1 cellular context compared by ENCODE assay signal in the genomic region with DNA sequence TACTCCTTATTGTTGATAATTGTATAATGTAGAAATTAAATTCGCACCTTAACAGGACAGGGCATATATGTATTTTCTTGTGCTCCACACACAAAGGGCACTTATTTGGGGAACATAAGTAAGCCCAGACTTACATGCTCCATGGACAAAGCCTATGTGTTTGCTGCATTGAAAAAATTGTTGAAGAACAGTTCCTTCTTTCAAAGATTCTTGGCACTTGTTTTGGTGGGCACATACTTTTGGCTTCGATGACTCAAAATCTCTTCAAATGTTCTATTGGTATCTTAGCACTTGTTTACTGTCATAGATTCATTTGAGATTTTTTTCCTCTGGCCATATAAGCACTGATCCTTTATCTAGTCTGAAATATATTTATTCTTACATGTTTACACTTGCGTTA.
TF ChIP-seq lines count a peak whose summit lies in the region.

No MANE protein-coding gene starts in this region.

TF ChIP-seq in HCT116, 20 proteins besides CTCF, POLR2A, EP300 and RAD21 (continued from another document):
- no peak for TF ChIP-seq ELF1 (IDR thresholded peaks at IDR 0.05; ENCODE audit: borderline replicate concordance, low read depth)
- no peak for TF ChIP-seq CEBPB (IDR thresholded peaks at IDR 0.05; ENCODE audit: low read depth)
- no peak for TF ChIP-seq EGR1 (IDR thresholded peaks at IDR 0.05; ENCODE audit: low read depth)
